37 cellular contexts compared by ENCODE assay signal in genomic region chr5:77229887-77230286, GRCh38. TPM values are rescaled to one million over a fixed set of nuclear protein-coding genes. Genes with fewer than 3 reads are reported as not detected.
"Had no signal": no experiment of that assay in that cellular context is flagged by ENCODE, and none has a peak within 500 bp of the region (broad histone marks: within the 10 kb centered on the region; RNA-seq: fewer than 3 reads in every experiment).

No MANE protein-coding gene starts in this region.

- DNase-seq: activated B cell treated with CpG ODN at 0.5 μM for 24 hours; activated CD4-positive, alpha-beta memory T cell treated with anti-CD3 and anti-CD28 coated beads for 36 hours; activated CD4-positive, alpha-beta T cell treated with anti-CD3 and anti-CD28 coated beads for 48 hours; activated CD4-positive, alpha-beta T cell treated with anti-CD3 and anti-CD28 coated beads, Interleukin-2, amount 50 U/mL, for 1 hour; activated CD4-positive, alpha-beta T cell treated with anti-CD3 and anti-CD28 coated beads, Interleukin-2, amount 50 U/mL, for 4 hours; activated CD4-positive, CD25-positive, alpha-beta regulatory T cell treated with anti-CD3 and anti-CD28 coated beads, Interleukin-2, amount 50 U/mL, for 72 hours; activated CD8-positive, alpha-beta memory T cell treated with anti-CD3 and anti-CD28 coated beads, Interleukin-2, amount 50 U/mL, for 4 hours; activated CD8-positive, alpha-beta T cell treated with anti-CD3 and anti-CD28 coated beads for 36 hours; activated effector memory CD4-positive, alpha-beta T cell treated with anti-CD3 and anti-CD28 coated beads, Interleukin-2, amount 50 U/mL, for 16 hours; activated gamma-delta T cell treated with Interleukin-2 at 50 U/mL for 16 hours; activated naive CD4-positive, alpha-beta T cell; activated naive CD4-positive, alpha-beta T cell treated with anti-CD3 and anti-CD28 coated beads for 36 hours; activated naive CD8-positive, alpha-beta T cell treated with anti-CD3 and anti-CD28 coated beads for 36 hours; activated T-cell treated with anti-CD3 and anti-CD28 coated beads for 4 hours; activated T-cell treated with anti-CD3 and anti-CD28 coated beads, Interleukin-2, amount 50 U/mL, for 1 hour; activated T-cell treated with anti-CD3 and anti-CD28 coated beads, Interleukin-2, amount 50 U/mL, for 4 hours; activated T-cell treated with anti-CD3 and anti-CD28 coated beads, Interleukin-2, amount 50 U/mL, for 72 hours; adrenal gland; amniotic stem cell; aorta; body of pancreas; brain microvascular endothelial cell; caudate nucleus; cerebellar nuclear complex; SW 1271; T-helper 1 cell; T-helper 2 cell; T-helper 9 cell had no signal

- H3K4me3 ChIP-seq: adrenal gland, body of pancreas, cardiac muscle cell had no signal

- H3K9me3 ChIP-seq: adrenal gland, body of pancreas had no signal

- H3K27me3 ChIP-seq: adrenal gland, body of pancreas, brain microvascular endothelial cell, cardiac muscle cell had no signal

- H3K27ac ChIP-seq: adrenal gland, body of pancreas, brain microvascular endothelial cell, cardiac muscle cell, VCaP had no signal

- H3K9me3 Mint-ChIP-seq: activated T-helper 17 cell treated with anti-CD3 and anti-CD28 coated beads, Interleukin-2, amount 50 U/mL, for 72 hours; central memory CD8-positive, alpha-beta T cell had no signal

- H3K27ac Mint-ChIP-seq: activated B cell treated with CpG ODN at 0.5 μM for 24 hours; activated CD4-positive, alpha-beta memory T cell treated with anti-CD3 and anti-CD28 coated beads for 36 hours; activated CD8-positive, alpha-beta T cell treated with anti-CD3 and anti-CD28 coated beads for 36 hours; activated naive CD4-positive, alpha-beta T cell treated with anti-CD3 and anti-CD28 coated beads for 36 hours; activated naive CD4-positive, alpha-beta T cell treated with anti-CD3 and anti-CD28 coated beads, Interleukin-2, amount 50 U/mL, for 72 hours; activated naive CD8-positive, alpha-beta T cell treated with anti-CD3 and anti-CD28 coated beads for 36 hours; activated T-cell treated with anti-CD3 and anti-CD28 coated beads, Interleukin-2, amount 50 U/mL, for 72 hours; activated T-helper 1 cell treated with anti-CD3 and anti-CD28 coated beads, Interleukin-12 subunit alpha, Interleukin-12 subunit beta, Interleukin-2, Interleukin-4 antibody, amounts not matched to agents 30 ng/mL and 10 ng/mL and 1 ng/mL, durations not matched to agents 14 hours and 24 hours and 36 hours; activated T-helper 17 cell treated with anti-CD3 and anti-CD28 coated beads, Interleukin-2, amount 50 U/mL, for 72 hours; T-helper 1 cell treated with Interleukin-12 subunit alpha and Interleukin-12 subunit beta and Interleukin-4 antibody, amounts not matched to agents 30 μg/mL and 1 μg/mL, for 36 hours; T-helper 2 cell treated with Interferon-gamma antibody and Interleukin-4, amounts not matched to agents 5 μg/mL and 100 μg/mL, for 36 hours had no signal

- H3K4me1 Mint-ChIP-seq: activated T-helper 17 cell treated with anti-CD3 and anti-CD28 coated beads, Interleukin-2, amount 50 U/mL, for 72 hours; central memory CD8-positive, alpha-beta T cell had no signal

- H3K4me1 ChIP-seq: adrenal gland, body of pancreas had no signal

- H3K4me3 Mint-ChIP-seq: activated B cell treated with CpG ODN at 0.5 μM for 24 hours; activated CD4-positive, alpha-beta memory T cell treated with anti-CD3 and anti-CD28 coated beads for 36 hours; activated CD8-positive, alpha-beta T cell treated with anti-CD3 and anti-CD28 coated beads for 36 hours; activated naive CD4-positive, alpha-beta T cell treated with anti-CD3 and anti-CD28 coated beads for 36 hours; activated naive CD8-positive, alpha-beta T cell treated with anti-CD3 and anti-CD28 coated beads for 36 hours; activated T-cell treated with anti-CD3 and anti-CD28 coated beads, Interleukin-2, amount 50 U/mL, for 4 hours; activated T-cell treated with anti-CD3 and anti-CD28 coated beads, Interleukin-2, amount 50 U/mL, for 72 hours; activated T-helper 1 cell treated with anti-CD3 and anti-CD28 coated beads, Interleukin-12 subunit alpha, Interleukin-12 subunit beta, Interleukin-2, Interleukin-4 antibody, amounts not matched to agents 30 ng/mL and 10 ng/mL and 1 ng/mL, durations not matched to agents 14 hours and 24 hours and 36 hours; activated T-helper 17 cell treated with anti-CD3 and anti-CD28 coated beads, Interleukin-2, amount 50 U/mL, for 72 hours; central memory CD8-positive, alpha-beta T cell; T-helper 1 cell treated with Interleukin-12 subunit alpha and Interleukin-12 subunit beta and Interleukin-4 antibody, amounts not matched to agents 30 μg/mL and 1 μg/mL, for 36 hours; T-helper 2 cell treated with Interferon-gamma antibody and Interleukin-4, amounts not matched to agents 5 μg/mL and 100 μg/mL, for 36 hours had no signal

- ATAC-seq: activated CD8-positive, alpha-beta T cell treated with anti-CD3 and anti-CD28 coated beads for 36 hours; activated T-helper 17 cell treated with anti-CD3 and anti-CD28 coated beads, Interleukin-2, amount 50 U/mL, for 72 hours; body of pancreas had no signal

- H3K36me3 ChIP-seq: adrenal gland, brain microvascular endothelial cell, cardiac muscle cell had no signal

- H3K36me3 Mint-ChIP-seq: activated CD4-positive, alpha-beta memory T cell treated with anti-CD3 and anti-CD28 coated beads for 36 hours had no signal

RNA-seq across cellular contexts. Expression of gene PDE8B, which starts 19.4 kb away (rescaled TPM):
- total RNA-seq: activated B cell treated with CpG ODN at 0.5 μM for 24 hours; activated CD4-positive, alpha-beta memory T cell treated with anti-CD3 and anti-CD28 coated beads for 36 hours; activated CD8-positive, alpha-beta memory T cell treated with anti-CD3 and anti-CD28 coated beads for 36 hours; activated T-cell treated with anti-CD3 and anti-CD28 coated beads, Interleukin-2, amount 50 U/mL, for 4 hours; activated T-helper 17 cell treated with anti-CD3 and anti-CD28 coated beads, Interleukin-2, amount 50 U/mL, for 72 hours had no signal
